Comparison of ENCODE assay signal across 8 cellular contexts in the genomic region with DNA sequence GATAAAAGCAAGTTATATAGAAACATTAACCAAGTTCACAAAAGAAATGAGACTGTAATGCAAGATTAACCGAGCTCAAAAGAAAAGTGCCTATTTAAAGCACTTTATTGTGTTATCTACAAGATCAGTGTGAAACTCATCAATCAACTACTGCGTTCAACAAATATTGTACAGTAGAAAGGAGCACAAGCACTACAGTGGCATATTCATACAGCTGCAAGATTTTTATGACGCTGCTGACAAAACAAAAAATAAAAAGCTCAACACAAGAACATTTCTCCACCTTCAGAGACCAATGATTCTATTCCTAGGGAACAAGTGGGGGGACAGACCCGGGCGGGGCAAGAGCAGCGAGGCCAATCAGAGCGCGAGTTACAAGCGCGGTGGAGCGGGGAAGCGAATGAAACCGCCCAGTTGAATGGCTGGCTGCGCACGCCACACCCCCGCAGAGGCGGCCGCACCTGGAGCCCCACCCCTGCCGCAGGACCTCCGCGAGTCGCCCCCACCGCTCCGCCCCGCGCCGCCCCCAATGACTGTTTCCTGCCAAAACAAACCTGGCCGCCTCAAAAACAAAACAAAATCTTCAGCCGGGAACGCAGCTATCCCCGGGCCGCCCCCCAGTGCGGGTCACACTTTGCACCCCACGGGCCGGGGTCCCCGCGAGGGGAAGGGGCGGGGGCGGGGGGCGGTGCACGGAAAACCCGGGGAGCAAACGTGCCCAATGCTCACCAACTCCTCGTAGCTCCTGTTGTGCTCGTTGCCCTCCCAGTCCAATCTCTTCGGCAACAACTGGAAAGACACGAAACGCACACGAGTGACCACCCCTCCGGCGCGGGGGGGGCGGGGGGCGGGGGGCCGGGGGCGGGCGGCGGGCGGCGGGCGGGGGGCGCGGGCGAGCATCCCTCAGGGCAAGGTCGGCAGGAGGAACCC. TPM values are rescaled to one million over a fixed set of nuclear protein-coding genes. Genes with fewer than 3 reads are reported as not detected.
A peak's percentile ranks its signal among the peaks of the same experiment; 100 is the strongest.
DNase-seq lines count a peak whose midpoint lies in the region; ATAC-seq and TF ChIP-seq lines count a peak whose summit lies in the region.

No MANE protein-coding gene starts in this region.

- DNase-seq in NCI-H526 (lab: John Stamatoyannopoulos, UW) (peak; percentile 77 to 92), colonic mucosa (peak; percentile 93)
- DNase-seq in activated CD4-positive, alpha-beta T cell treated with anti-CD3 and anti-CD28 coated beads, Interleukin-2, amount 10 ng/mL, durations not matched to agents 24 days and 14 days = peak; percentile 98
- peak; percentile 89 to 95 for DNase-seq in stimulated activated CD4-positive, alpha-beta T cell treated with anti-CD3 and anti-CD28 coated beads, Interleukin-1b, Interleukin-23, amount 100 ng/mL, for 1 hour (ENCODE audit: low read depth in 2 of 2)

- H3K27ac Mint-ChIP-seq in activated CD4-positive, alpha-beta T cell treated with anti-CD3 and anti-CD28 coated beads, Interleukin-2, amount 10 ng/mL, durations not matched to agents 24 days and 14 days = peak overlapping the region; percentile 84

- intact Hi-C loops in activated CD4-positive, alpha-beta T cell treated with anti-CD3 and anti-CD28 coated beads, Interleukin-2, amount 10 ng/mL, durations not matched to agents 24 days and 14 days (cut with micrococcal nuclease) = loop anchor here (1.0 to 5.0 kb wide), 4 partner anchors 37 to 545 kb away; partner anchors contain the start of genes HMGN1 and PSMG1
- intact Hi-C loops in colonic mucosa (cut with DNase I) = loop anchor here (5.0 kb wide), 3 partner anchors 35 to 135 kb away; partner anchors contain the start of genes HMGN1 and LCA5L

- peak overlapping the region; percentile 97 for H3K4me3 Mint-ChIP-seq in activated CD4-positive, alpha-beta T cell treated with anti-CD3 and anti-CD28 coated beads, Interleukin-2, amount 10 ng/mL, durations not matched to agents 24 days and 14 days

- H3K4me1 ChIP-seq in BLaER1 (peaks cover 40% of the 10 kb centered on the region), colonic mucosa (peaks cover 3% of the 10 kb centered on the region)

- H3K9me3 ChIP-seq in BLaER1 = no peaks in the 10 kb centered on the region
- no peaks in the 10 kb centered on the region for H3K9me3 ChIP-seq in colonic mucosa

- peak overlapping the region; percentile 98 for H3K9ac ChIP-seq in BLaER1
- H3K9ac ChIP-seq in colonic mucosa (ENCODE audit: low read depth in 2 of 2, low read length in 2 of 2) = peak overlapping the region; percentile 86 to 93

- peaks cover 49% of the 10 kb centered on the region for H4K20me1 ChIP-seq in BLaER1

- peaks cover 28% of the 10 kb centered on the region for H3K36me3 Mint-ChIP-seq in activated CD4-positive, alpha-beta T cell treated with anti-CD3 and anti-CD28 coated beads, Interleukin-2, amount 10 ng/mL, durations not matched to agents 24 days and 14 days (ENCODE audit: low read depth)

- H3K27me3 Mint-ChIP-seq in activated CD4-positive, alpha-beta T cell treated with anti-CD3 and anti-CD28 coated beads, Interleukin-2, amount 10 ng/mL, durations not matched to agents 24 days and 14 days = no peaks in the 10 kb centered on the region

- no peak for TF ChIP-seq CTCF in colonic mucosa (IDR thresholded peaks at IDR 0.05)

- no peaks in the 10 kb centered on the region for H3K9me3 Mint-ChIP-seq in activated CD4-positive, alpha-beta T cell treated with anti-CD3 and anti-CD28 coated beads, Interleukin-2, amount 10 ng/mL, durations not matched to agents 24 days and 14 days

- H3K27ac ChIP-seq in BLaER1 (peak overlapping the region; percentile 100), colonic mucosa (peak overlapping the region; percentile 96), layer of hippocampus (ENCODE audit: low read depth, low read length) (peak overlapping the region; percentile 95)

- peaks cover 33% of the 10 kb centered on the region for H3K4me1 Mint-ChIP-seq in activated CD4-positive, alpha-beta T cell treated with anti-CD3 and anti-CD28 coated beads, Interleukin-2, amount 10 ng/mL, durations not matched to agents 24 days and 14 days

- peaks cover 44% of the 10 kb centered on the region for H3K36me3 ChIP-seq in BLaER1
- no peaks in the 10 kb centered on the region for H3K36me3 ChIP-seq in colonic mucosa

- no peaks in the 10 kb centered on the region for H3K27me3 ChIP-seq in BLaER1
- H3K27me3 ChIP-seq in colonic mucosa = no peaks in the 10 kb centered on the region
- no peaks in the 10 kb centered on the region for H3K27me3 ChIP-seq in layer of hippocampus (ENCODE audit: control insufficient read depth, insufficient read depth, low read length)

- peak overlapping the region; percentile 66 for H3K4me2 ChIP-seq in BLaER1

- ATAC-seq in GM19372 (IDR thresholded peaks at IDR 0.05; ENCODE audit: low read depth, unreplicated experiment) (peak; percentile 77), HG03520 (IDR thresholded peaks at IDR 0.05; ENCODE audit: unreplicated experiment) (peak; percentile 67)

- H3K4me3 ChIP-seq in BLaER1 = peak overlapping the region; percentile 84
- peak overlapping the region; percentile 91 for H3K4me3 ChIP-seq in colonic mucosa

RNA-seq across cellular contexts. Expression of gene BRWD1, which starts 1.1 kb away (rescaled TPM):
- total RNA-seq in activated CD4-positive, alpha-beta T cell treated with anti-CD3 and anti-CD28 coated beads, Interleukin-2, amount 10 ng/mL, durations not matched to agents 24 days and 14 days = 29.7 and 31.9 TPM in 2 replicates
- total RNA-seq in colonic mucosa = 10 to 100 TPM; 38.6 to 43.1 TPM

RNA-seq across cellular contexts. Expression of gene HMGN1, which starts 36.5 kb away (rescaled TPM):
- total RNA-seq in activated CD4-positive, alpha-beta T cell treated with anti-CD3 and anti-CD28 coated beads, Interleukin-2, amount 10 ng/mL, durations not matched to agents 24 days and 14 days = 321 and 339 TPM in 2 replicates
- total RNA-seq in colonic mucosa = 100 to 1,000 TPM; 240 to 305 TPM

Comparison
In these comparisons a context has a peak if more than half of its experiments do, and no peak if none do; other contexts are left out.
1. Peak in every context shown above with its lines: DNase-seq, ATAC-seq, H3K4me3 ChIP-seq and H3K27ac ChIP-seq.